In the genomic region with DNA sequence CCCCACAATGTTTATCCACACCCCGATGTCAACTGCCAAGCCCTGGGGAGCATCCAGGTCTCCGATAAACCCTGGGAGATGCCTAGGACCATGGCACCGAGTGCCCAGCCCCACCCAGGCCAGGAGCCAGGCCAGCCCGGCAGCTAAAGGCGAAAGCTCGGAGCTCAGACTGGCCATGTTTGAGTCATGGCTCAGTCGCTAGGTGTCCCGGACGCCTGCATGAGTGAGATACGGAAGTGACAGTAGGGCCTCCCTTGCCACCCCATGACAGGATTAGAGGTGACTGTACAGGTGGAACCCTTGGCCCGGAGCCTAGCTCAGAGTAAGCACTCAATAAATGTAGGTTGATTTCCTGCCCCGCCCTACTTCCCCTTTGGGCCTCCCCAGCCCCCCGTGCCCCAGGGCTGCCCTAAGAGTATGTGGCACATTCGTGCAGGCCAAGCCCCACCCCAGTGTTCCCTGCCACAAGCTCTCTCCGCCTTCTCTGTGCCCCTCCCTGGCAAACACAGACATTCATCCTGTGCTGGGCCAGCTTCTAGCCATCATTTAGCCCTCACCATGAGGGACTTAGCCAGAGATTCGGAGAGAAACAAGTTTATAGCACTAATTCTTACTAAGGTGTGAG, we compare ENCODE assay signal across 9 cellular contexts. TPM values are rescaled to one million over a fixed set of nuclear protein-coding genes. Genes with fewer than 3 reads are reported as not detected.
DNase-seq lines count a peak whose midpoint lies in the region; ATAC-seq, FAIRE-seq and TF ChIP-seq lines count a peak whose summit lies in the region.
"Had no signal": no experiment of that assay in that cellular context is flagged by ENCODE, and none has a peak within 500 bp of the region (broad histone marks: within the 10 kb centered on the region; RNA-seq: fewer than 3 reads in every experiment).

No MANE protein-coding gene starts in this region.

- H3K27me3 Mint-ChIP-seq in CD4-positive, alpha-beta memory T cell, result no peaks in the 10 kb centered on the region

- POLR2A ChIA-PET in CD4-positive, alpha-beta memory T cell (lab: Charles Lee; ENCODE audit: partially characterized antibody), result interaction anchor here (0.5 to 4.8 kb wide), 30 partner anchors 8 to 1156 kb away, joined by 3 to 192 read pairs (median 5); partner anchors contain the start of genes AP1M1, C19orf44, CALR3 and FAM32A

- no peaks in the 10 kb centered on the region for H3K9me3 Mint-ChIP-seq in CD4-positive, alpha-beta memory T cell

- peaks cover 78% of the 10 kb centered on the region for H3K4me1 ChIP-seq in CD4-positive, alpha-beta memory T cell (ENCODE audit: insufficient read depth, low read length)
- H3K4me1 ChIP-seq in pancreas (no peaks in the 10 kb centered on the region), urinary bladder (ENCODE audit: insufficient read depth) (no peaks in the 10 kb centered on the region)

- FAIRE-seq in pancreas (lab: Jason Lieb, UNC), result no peak
- FAIRE-seq: G401.6 had no signal

- TF ChIP-seq CTCF in pancreas (IDR thresholded peaks at IDR 0.05), result no peak

- peaks cover 25 to 46% (median 38%) of the 10 kb centered on the region in 4 donors for H3K4me1 Mint-ChIP-seq in CD4-positive, alpha-beta memory T cell

- peak overlapping the region; percentile 89 for H3K27ac ChIP-seq in CD4-positive, alpha-beta memory T cell (ENCODE audit: low read depth, low read length)
- H3K27ac ChIP-seq in pancreas (peak overlapping the region in 2 of 4 donors; percentile 33 to 50), urinary bladder (ENCODE audit: low read depth) (peak overlapping the region; percentile 88)

- peak overlapping the region in 3 of 8 donors; percentile 60 to 80 (median 77) for H3K4me3 Mint-ChIP-seq in CD4-positive, alpha-beta memory T cell

- H3K27ac Mint-ChIP-seq in CD4-positive, alpha-beta memory T cell, result no peak overlapping the region

- no peaks in the 10 kb centered on the region for H3K9me3 ChIP-seq in CD4-positive, alpha-beta memory T cell (ENCODE audit: control insufficient read depth in 1 of 2, low read length in 2 of 2)
- H3K9me3 ChIP-seq in pancreas, result no peaks in the 10 kb centered on the region

- H3K4me3 ChIP-seq in CD4-positive, alpha-beta memory T cell (ENCODE audit: low read length in 2 of 2), result peak overlapping the region in 1 of 2 donors; percentile 46
- H3K4me3 ChIP-seq in pancreas, result no peak overlapping the region
- H3K4me3 ChIP-seq in urinary bladder (ENCODE audit: low read depth, low read length), result no peak overlapping the region

- peaks cover 0 to 3% of the 10 kb centered on the region in 2 donors for H3K36me3 Mint-ChIP-seq in CD4-positive, alpha-beta memory T cell

- H3K27me3 ChIP-seq in CD4-positive, alpha-beta memory T cell (ENCODE audit: insufficient read depth, low read length), result no peaks in the 10 kb centered on the region
- H3K27me3 ChIP-seq in pancreas, result no peaks in the 10 kb centered on the region

- CTCF ChIA-PET in CD4-positive, alpha-beta memory T cell (lab: Charles Lee; ENCODE audit: partially characterized antibody), result interaction anchor here (0.5 to 9.6 kb wide), 26 partner anchors 8 to 316 kb away, joined by 3 to 145 read pairs (median 5); partner anchors contain the start of genes FAM32A, HSH2D and RAB8A

- intact Hi-C loops in CD4-positive, alpha-beta memory T cell (cut with micrococcal nuclease), result loop anchor here (1.0 kb wide), 4 partner anchors 9 to 115 kb away; partner anchors contain the start of genes FAM32A and RAB8A
- intact Hi-C loops in pancreas (cut with DNase I), result no loop called here

- 67 to 76% methylated on average over 16 of the region's 16 CpGs for WGBS in pancreas, 2 donors
- WGBS in urinary bladder, result 35% methylated on average over 16 of the region's 16 CpGs

- DNase-seq in CD4-positive, alpha-beta memory T cell, result peak; percentile 87 to 98 (median 94)
- DNase-seq in activated CD4-positive, CD25-positive, alpha-beta regulatory T cell treated with anti-CD3 and anti-CD28 coated beads, Interleukin-2, amount 50 U/mL, for 72 hours, result peak; percentile 73
- DNase-seq in cerebellum (ENCODE audit: low spot score), result peak; percentile 79
- DNase-seq in pancreas, result no peak
- no peak for DNase-seq in NCI-H2081 treated with DMSO at 0.1 percent for 48 hours (lab: John Stamatoyannopoulos, UW)
- no peak for DNase-seq in NCI-H748 treated with DMSO at 0.1 percent for 48 hours (lab: John Stamatoyannopoulos, UW)

- no peaks in the 10 kb centered on the region for H3K36me3 ChIP-seq in CD4-positive, alpha-beta memory T cell (ENCODE audit: insufficient read depth, low read length)
- H3K36me3 ChIP-seq in pancreas, result no peaks in the 10 kb centered on the region
- no peaks in the 10 kb centered on the region for H3K36me3 ChIP-seq in urinary bladder (ENCODE audit: insufficient read depth)

- ATAC-seq in HG03439 (IDR thresholded peaks at IDR 0.05; ENCODE audit: unreplicated experiment) (peak; percentile 43), pancreas (peak in 3 of 4 donors; percentile 56 to 62 (median 62))

RNA-seq across cellular contexts. Expression of gene TPM4, which starts 5.8 kb away (rescaled TPM):
- 10 to 100 TPM; 94.7 to 96.8 TPM for total RNA-seq in CD4-positive, alpha-beta memory T cell
- 100 to 1,000 TPM in 1 of 2 donors, 10 to 100 TPM in 1; 76.7 to 134 TPM for polyA plus RNA-seq in CD4-positive, alpha-beta memory T cell
- total RNA-seq in cerebellum (92.0 TPM), pancreas (100 to 1,000 TPM in 2 of 6 donors, 10 to 100 TPM in 4; 36.8 to 161 (median 50.8) TPM), urinary bladder (438 TPM)
- polyA plus RNA-seq in pancreas (100 to 1,000 TPM; 102 to 126 TPM), urinary bladder (424 TPM)

RNA-seq across cellular contexts. Expression of gene RAB8A, which starts 41.2 kb away (rescaled TPM):
- 10 to 100 TPM; 85.5 to 86.9 TPM for total RNA-seq in CD4-positive, alpha-beta memory T cell
- 10 to 100 TPM; 83.9 to 96.8 TPM for polyA plus RNA-seq in CD4-positive, alpha-beta memory T cell
- 36.9 TPM for total RNA-seq in cerebellum
- total RNA-seq in pancreas, result 10 to 100 TPM; 18.6 to 40.8 (median 27.8) TPM
- polyA plus RNA-seq in pancreas, result 10 to 100 TPM; 12.0 to 18.0 TPM
- total RNA-seq in urinary bladder, result 69.5 TPM
- 43.6 TPM for polyA plus RNA-seq in urinary bladder

Comparison
In these comparisons a context has a peak if more than half of its experiments do, and no peak if none do; other contexts are left out.
1. DNase-seq: peak in CD4-positive, alpha-beta memory T cell (5 of 5), activated CD4-positive, CD25-positive, alpha-beta regulatory T cell treated with anti-CD3 and anti-CD28 coated beads, Interleukin-2, amount 50 U/mL, for 72 hours (single experiment) and cerebellum (single experiment); none in pancreas (0 of 6), NCI-H2081 treated with DMSO at 0.1 percent for 48 hours (single experiment) and NCI-H748 treated with DMSO at 0.1 percent for 48 hours (single experiment).